1 cellular context compared by ENCODE assay signal in the genomic region with DNA sequence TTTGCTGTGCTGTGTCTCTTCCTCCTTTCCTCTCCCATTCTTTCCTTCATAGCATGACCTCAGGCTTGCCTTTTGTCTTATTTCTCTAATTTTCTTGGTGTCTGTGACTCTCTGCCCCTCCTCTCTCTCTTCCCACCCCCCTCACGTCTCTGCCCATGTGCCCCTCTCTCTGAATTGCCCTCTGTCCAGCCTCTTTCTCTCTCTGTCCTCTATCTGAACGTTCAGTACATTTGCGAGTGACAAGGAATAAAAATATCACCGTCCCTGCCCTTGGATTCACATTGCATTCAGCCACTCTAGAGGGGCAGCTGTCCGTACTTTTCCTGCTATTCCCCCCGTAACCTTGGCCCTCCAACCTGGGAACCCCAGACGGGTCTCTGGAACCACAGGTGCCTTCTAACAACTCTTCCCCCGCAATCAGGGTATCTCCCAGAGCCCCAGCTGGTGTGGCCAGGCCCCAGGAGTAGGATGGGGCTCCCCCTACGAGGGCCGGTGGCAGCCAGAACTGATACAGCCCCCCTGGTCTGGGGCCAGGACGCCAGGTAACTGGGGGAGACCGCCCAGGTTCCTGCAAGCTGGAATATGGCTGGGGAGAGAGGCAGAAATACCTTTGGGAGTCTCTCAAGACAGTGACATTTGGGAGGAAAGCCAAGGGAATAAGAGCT.
TF ChIP-seq lines count a peak whose summit lies in the region.

No MANE protein-coding gene starts in this region.

TF ChIP-seq in HCT116, 20 proteins besides CTCF, POLR2A, EP300 and RAD21 (continued from another document):
- TF ChIP-seq, protein P1, sequence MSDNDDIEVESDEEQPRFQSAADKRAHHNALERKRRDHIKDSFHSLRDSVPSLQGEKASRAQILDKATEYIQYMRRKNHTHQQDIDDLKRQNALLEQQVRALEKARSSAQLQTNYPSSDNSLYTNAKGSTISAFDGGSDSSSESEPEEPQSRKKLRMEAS (IDR thresholded peaks at IDR 0.05), result no peak
- TF ChIP-seq FOSL1 (IDR thresholded peaks at IDR 0.05; ENCODE audit: low read depth) (no peak), ZFX (IDR thresholded peaks at IDR 0.05) (no peak), ZBTB33 (IDR thresholded peaks at IDR 0.05; ENCODE audit: extremely low read depth, insufficient replicate concordance, low read length) (no peak), EZH2 (IDR thresholded peaks at IDR 0.05) (no peak)
